Comparison of ENCODE assay signal across 17 cellular contexts in the genomic region with DNA sequence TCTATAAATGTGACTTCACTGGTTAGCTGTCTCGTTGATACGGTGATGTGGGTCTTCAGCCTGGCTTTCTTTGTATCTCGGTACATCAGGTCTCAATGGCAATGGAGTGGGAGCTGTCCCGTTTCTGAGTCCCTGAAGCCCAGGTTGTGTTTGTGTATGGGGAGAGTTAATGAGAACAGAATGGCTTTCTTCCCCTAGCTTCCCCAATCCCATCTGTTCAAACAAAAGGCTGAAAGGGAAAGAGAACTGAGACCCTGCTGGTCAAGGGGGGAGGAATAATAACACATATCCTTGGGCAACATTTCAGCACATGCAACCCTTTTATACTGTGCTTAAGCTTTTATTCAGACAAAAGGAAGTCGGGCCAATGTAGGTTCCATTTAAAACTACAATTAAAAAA. TPM values are rescaled to one million over a fixed set of nuclear protein-coding genes. Genes with fewer than 3 reads are reported as not detected.
"Had no signal": no experiment of that assay in that cellular context is flagged by ENCODE, and none has a peak within 500 bp of the region (broad histone marks: within the 10 kb centered on the region; RNA-seq: fewer than 3 reads in every experiment).

No MANE protein-coding gene starts in this region.

- H3K27me3 ChIP-seq: upper lobe of right lung had no signal

- H2AFZ ChIP-seq: parathyroid adenoma had no signal

- H3K9ac ChIP-seq: parathyroid adenoma had no signal

- H3K27ac Mint-ChIP-seq: activated CD4-positive, alpha-beta T cell treated with anti-CD3 and anti-CD28 coated beads for 36 hours; activated naive CD8-positive, alpha-beta T cell treated with anti-CD3 and anti-CD28 coated beads for 36 hours; naive B cell; stimulated activated naive B cell treated with anti-CD40 and anti-IgM and Interleukin-4, amounts not matched to agents 10 μg/mL and 1 μg/mL and 100 μg/mL, for 72 hours had no signal

- DNase-seq: activated CD4-positive, alpha-beta T cell treated with anti-CD3 and anti-CD28 coated beads for 36 hours; activated CD4-positive, alpha-beta T cell treated with anti-CD3 and anti-CD28 coated beads, Interleukin-2, amount 50 U/mL, for 48 hours; activated naive CD8-positive, alpha-beta T cell treated with anti-CD3 and anti-CD28 coated beads for 36 hours; activated T-cell treated with anti-CD3 and anti-CD28 coated beads for 4 hours; amniotic stem cell; effector CD8-positive, alpha-beta T cell; heart right ventricle; left ventricle myocardium superior; naive B cell; stimulated activated naive B cell treated with anti-CD40 and anti-IgM and Interleukin-4, amounts not matched to agents 10 μg/mL and 1 μg/mL and 100 μg/mL, for 72 hours; upper lobe of right lung had no signal

- ATAC-seq: activated CD4-positive, alpha-beta T cell treated with anti-CD3 and anti-CD28 coated beads for 36 hours; gastroesophageal sphincter; heart right ventricle; left ventricle myocardium superior; stimulated activated naive B cell treated with anti-CD40 and anti-IgM and Interleukin-4, amounts not matched to agents 10 μg/mL and 1 μg/mL and 100 μg/mL, for 72 hours; upper lobe of right lung had no signal

- H3K79me2 ChIP-seq: parathyroid adenoma had no signal

- FAIRE-seq: endothelial cell of umbilical vein had no signal

- H3K4me3 ChIP-seq: esophagus muscularis mucosa, gastroesophageal sphincter, heart right ventricle, upper lobe of right lung had no signal

- H3K9me3 Mint-ChIP-seq: activated naive CD8-positive, alpha-beta T cell treated with anti-CD3 and anti-CD28 coated beads for 36 hours had no signal

- H3K4me1 ChIP-seq: esophagus muscularis mucosa, gastroesophageal sphincter, parathyroid adenoma, upper lobe of right lung had no signal

- H3K9me3 ChIP-seq: esophagus muscularis mucosa, gastroesophageal sphincter, heart right ventricle, neutrophil, upper lobe of right lung had no signal

- H3K27ac ChIP-seq: esophagus muscularis mucosa, gastroesophageal sphincter, heart right ventricle, neutrophil, parathyroid adenoma, upper lobe of right lung had no signal

- H3K36me3 ChIP-seq: esophagus muscularis mucosa, gastroesophageal sphincter, heart right ventricle, neutrophil, upper lobe of right lung had no signal

- H3K4me1 Mint-ChIP-seq: activated CD4-positive, alpha-beta T cell treated with anti-CD3 and anti-CD28 coated beads for 36 hours; activated naive CD8-positive, alpha-beta T cell treated with anti-CD3 and anti-CD28 coated beads for 36 hours; naive B cell; stimulated activated naive B cell treated with anti-CD40 and anti-IgM and Interleukin-4, amounts not matched to agents 10 μg/mL and 1 μg/mL and 100 μg/mL, for 72 hours had no signal

- H3K36me3 Mint-ChIP-seq: activated naive CD8-positive, alpha-beta T cell treated with anti-CD3 and anti-CD28 coated beads for 36 hours; naive B cell; stimulated activated naive B cell treated with anti-CD40 and anti-IgM and Interleukin-4, amounts not matched to agents 10 μg/mL and 1 μg/mL and 100 μg/mL, for 72 hours had no signal

- H3K4me3 Mint-ChIP-seq: activated CD4-positive, alpha-beta T cell treated with anti-CD3 and anti-CD28 coated beads for 36 hours; activated naive CD8-positive, alpha-beta T cell treated with anti-CD3 and anti-CD28 coated beads for 36 hours; naive B cell; stimulated activated naive B cell treated with anti-CD40 and anti-IgM and Interleukin-4, amounts not matched to agents 10 μg/mL and 1 μg/mL and 100 μg/mL, for 72 hours had no signal

RNA-seq across cellular contexts. Expression of a gene that starts 28.4 kb away (rescaled TPM):
- total RNA-seq: activated CD4-positive, alpha-beta T cell treated with anti-CD3 and anti-CD28 coated beads for 36 hours; activated naive CD8-positive, alpha-beta T cell treated with anti-CD3 and anti-CD28 coated beads for 36 hours; endothelial cell of umbilical vein; mononuclear cell had no signal
- polyA plus RNA-seq: endothelial cell of umbilical vein had no signal

RNA-seq across cellular contexts. Expression of a gene that starts 44.0 kb away (rescaled TPM):
- total RNA-seq: activated CD4-positive, alpha-beta T cell treated with anti-CD3 and anti-CD28 coated beads for 36 hours; activated naive CD8-positive, alpha-beta T cell treated with anti-CD3 and anti-CD28 coated beads for 36 hours; endothelial cell of umbilical vein; esophagus muscularis mucosa; gastroesophageal sphincter; heart right ventricle; left ventricle myocardium superior; mononuclear cell had no signal
- polyA plus RNA-seq: endothelial cell of umbilical vein, heart right ventricle had no signal
